In the genomic region with DNA sequence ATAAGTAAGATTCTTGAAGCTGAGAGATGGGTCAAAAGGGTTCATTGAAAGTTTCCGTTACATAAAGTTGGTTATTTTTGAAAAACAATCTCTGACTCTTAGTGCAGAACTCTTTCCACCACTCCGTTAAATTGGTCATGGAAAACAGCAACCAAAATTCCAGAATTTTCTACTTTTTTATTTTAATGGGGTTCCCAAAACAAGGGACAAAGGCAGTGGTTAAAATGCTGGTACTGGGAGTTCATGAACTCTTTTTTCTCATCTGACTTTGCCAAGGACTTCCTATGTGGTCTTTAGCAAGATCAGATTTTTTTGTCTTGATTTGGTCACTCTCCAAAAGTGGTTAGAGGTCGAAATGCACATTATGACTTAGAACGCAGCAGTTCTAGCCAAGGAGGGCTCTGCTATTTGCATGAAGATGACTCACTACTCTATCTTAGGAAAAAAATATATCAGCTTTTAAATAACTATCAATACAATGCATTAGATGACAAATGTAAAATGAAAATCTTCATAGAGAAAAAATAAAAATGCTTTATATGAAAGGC, we compare ENCODE assay signal across 10 cellular contexts.
DNase-seq lines count a peak whose midpoint lies in the region; ATAC-seq and TF ChIP-seq lines count a peak whose summit lies in the region.
"Had no signal": no experiment of that assay in that cellular context is flagged by ENCODE, and none has a peak within 500 bp of the region (broad histone marks: within the 10 kb centered on the region; RNA-seq: fewer than 3 reads in every experiment).

No MANE protein-coding gene starts in this region.

- ATAC-seq in GM18505 (IDR thresholded peaks at IDR 0.05; ENCODE audit: unreplicated experiment), result peak; percentile 84
- ATAC-seq in HG02588 (IDR thresholded peaks at IDR 0.05; ENCODE audit: unreplicated experiment), result peak; percentile 74
- peak; percentile 38; the same call in 1 of the 3 replicates for ATAC-seq in RWPE2 (ENCODE audit: low read depth)
- ATAC-seq in psoas muscle, result no peak

- H2AFZ ChIP-seq in hepatocyte, result no peak overlapping the region

- H3K79me2 ChIP-seq in hepatocyte, result no peaks in the 10 kb centered on the region

- H3K27ac ChIP-seq in RWPE2 (ENCODE audit: poor library complexity, severe bottlenecking), result no peak overlapping the region
- peak overlapping the region; percentile 25 for H3K27ac ChIP-seq in psoas muscle
- no peak overlapping the region for H3K27ac ChIP-seq in dorsolateral prefrontal cortex
- no peak overlapping the region for H3K27ac ChIP-seq in hepatocyte
- H3K27ac ChIP-seq: upper lobe of left lung had no signal

- TF ChIP-seq CTCF in RWPE2 (IDR thresholded peaks at IDR 0.05; ENCODE audit: poor library complexity, severe bottlenecking) (no peak), psoas muscle (IDR thresholded peaks at IDR 0.05) (no peak), dorsolateral prefrontal cortex (IDR thresholded peaks at IDR 0.05 in 54 of 56, conservative IDR thresholded peaks at IDR 0.05 in 2 of 56; ENCODE audit: low read depth in 1 of 56, partially characterized antibody in 56 of 56) (no peak), hepatocyte (IDR thresholded peaks at IDR 0.05; ENCODE audit: poor library complexity) (no peak)

- H3K9me2 ChIP-seq in hepatocyte (replicated peaks; ENCODE audit: insufficient read depth), result no peaks in the 10 kb centered on the region

- H4K20me1 ChIP-seq in hepatocyte (ENCODE audit: insufficient read depth, poor library complexity, severe bottlenecking), result no peaks in the 10 kb centered on the region

- no peak overlapping the region for H3K4me2 ChIP-seq in hepatocyte

- H3K9me3 ChIP-seq in RWPE2 (ENCODE audit: severe bottlenecking) (no peaks in the 10 kb centered on the region), psoas muscle (no peaks in the 10 kb centered on the region), hepatocyte (ENCODE audit: low read depth) (no peaks in the 10 kb centered on the region)
- H3K9me3 ChIP-seq: upper lobe of left lung had no signal

- H3K4me1 ChIP-seq in RWPE2 (ENCODE audit: insufficient read depth, poor library complexity, severe bottlenecking) (peaks cover 8% of the 10 kb centered on the region), psoas muscle (peaks cover 22% of the 10 kb centered on the region), hepatocyte (ENCODE audit: insufficient read depth) (peaks cover 10% of the 10 kb centered on the region)

- no peak for TF ChIP-seq POLR2A in GM18505 (IDR thresholded peaks at IDR 0.05; ENCODE audit: borderline replicate concordance, extremely low read depth, insufficient read depth, insufficient read length)

- DNase-seq in RWPE2 (ENCODE audit: low spot score) (no peak), psoas muscle (no peak), anterior cingulate cortex (lab: John Stamatoyannopoulos, UW) (no peak), dorsolateral prefrontal cortex (no peak), hepatocyte (ENCODE audit: low spot score) (no peak)
- no peak for DNase-seq in NK-92 treated with Interleukin-12 subunit alpha and Interleukin-12 subunit beta, amount 100 ng/mL, for 24 hours (lab: John Stamatoyannopoulos, UW)
- DNase-seq: naive B cell, upper lobe of left lung had no signal

- WGBS in psoas muscle, 3 donors, result 29 to 32% (median 31%) methylated on average over 4 of the region's 4 CpGs
- WGBS in hepatocyte (ENCODE audit: low lambda C conversion rate, missing lambda C conversion rate), result 83% methylated on average over 4 of the region's 4 CpGs

- no peaks in the 10 kb centered on the region for H3K27me3 ChIP-seq in RWPE2 (ENCODE audit: insufficient read depth, poor library complexity, severe bottlenecking)
- H3K27me3 ChIP-seq in psoas muscle (ENCODE audit: insufficient read depth in 3 of 3, low read length in 2 of 3), result no peaks in the 10 kb centered on the region
- H3K27me3 ChIP-seq in dorsolateral prefrontal cortex, result no peaks in the 10 kb centered on the region
- H3K27me3 ChIP-seq in hepatocyte, result no peaks in the 10 kb centered on the region
- H3K27me3 ChIP-seq: upper lobe of left lung had no signal

- H3K4me3 ChIP-seq in RWPE2 (ENCODE audit: severe bottlenecking), result no peak overlapping the region
- H3K4me3 ChIP-seq in psoas muscle, result no peak overlapping the region
- H3K4me3 ChIP-seq in dorsolateral prefrontal cortex, result no peak overlapping the region
- H3K4me3 ChIP-seq in hepatocyte, result no peak overlapping the region
- H3K4me3 ChIP-seq: upper lobe of left lung had no signal

- intact Hi-C loops in psoas muscle (cut with DNase I), result no loop called here
- intact Hi-C loops in dorsolateral prefrontal cortex (cut with DNase I), result no loop called here

- H3K36me3 ChIP-seq in RWPE2 (ENCODE audit: low read depth), result no peaks in the 10 kb centered on the region
- H3K36me3 ChIP-seq in psoas muscle (ENCODE audit: insufficient read depth in 1 of 2, low read depth in 1 of 2), result no peaks in the 10 kb centered on the region
- no peaks in the 10 kb centered on the region for H3K36me3 ChIP-seq in hepatocyte (replicated peaks; ENCODE audit: insufficient read depth, low read depth)
- H3K36me3 ChIP-seq: upper lobe of left lung had no signal

Comparison
In these comparisons a context has a peak if more than half of its experiments do, and no peak if none do; other contexts are left out.
1. ATAC-seq: peak in GM18505 (single experiment), HG02588 (single experiment) and RWPE2 (single experiment); none in psoas muscle (0 of 4).